ENCODE assay signal across 24 cellular contexts in the genomic region with DNA sequence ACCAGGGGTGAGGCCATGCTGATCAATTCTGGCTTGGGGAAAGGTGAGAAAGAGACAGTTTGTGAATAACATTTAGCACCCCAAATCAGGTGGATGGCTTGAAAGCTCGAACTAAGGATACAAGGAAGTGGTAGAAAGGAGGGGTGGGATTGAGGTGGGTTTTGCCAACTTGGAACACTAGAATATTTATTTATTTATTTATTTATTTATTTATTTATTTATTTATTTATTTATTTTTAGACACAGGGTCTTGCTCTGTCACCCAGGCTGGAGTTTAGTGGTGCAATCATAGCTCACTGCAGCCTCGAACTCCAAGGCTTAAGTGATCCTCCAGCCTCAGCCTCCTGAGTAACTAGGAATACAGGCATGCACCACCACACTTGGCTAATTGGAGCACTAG. TPM values are rescaled to one million over a fixed set of nuclear protein-coding genes. Genes with fewer than 3 reads are reported as not detected.
"Had no signal": no experiment of that assay in that cellular context is flagged by ENCODE, and none has a peak within 500 bp of the region (broad histone marks: within the 10 kb centered on the region; RNA-seq: fewer than 3 reads in every experiment).

No MANE protein-coding gene starts in this region.

- H3K4me3 Mint-ChIP-seq: activated CD4-positive, alpha-beta memory T cell treated with anti-CD3 and anti-CD28 coated beads for 36 hours; activated CD4-positive, alpha-beta T cell treated with anti-CD3 and anti-CD28 coated beads, Interleukin-2, amount 10 ng/mL, durations not matched to agents 7 days and 5 days; activated naive CD4-positive, alpha-beta T cell treated with anti-CD3 and anti-CD28 coated beads for 36 hours; activated naive CD8-positive, alpha-beta T cell; activated T-cell treated with anti-CD3 and anti-CD28 coated beads, Interleukin-2, amount 50 U/mL, for 4 hours; T-cell had no signal

- H3K4me3 ChIP-seq: SK-N-MC had no signal

- DNase-seq: activated CD4-positive, alpha-beta memory T cell treated with anti-CD3 and anti-CD28 coated beads for 36 hours; activated CD4-positive, alpha-beta T cell treated with anti-CD3 and anti-CD28 coated beads, Interleukin-2, amount 10 ng/mL, durations not matched to agents 7 days and 5 days; activated CD4-positive, CD25-positive, alpha-beta regulatory T cell; activated CD8-positive, alpha-beta memory T cell treated with anti-CD3 and anti-CD28 coated beads for 24 hours; activated gamma-delta T cell; activated naive CD4-positive, alpha-beta T cell treated with anti-CD3 and anti-CD28 coated beads for 36 hours; activated T-cell treated with anti-CD3 and anti-CD28 coated beads, Interleukin-2, amount 50 U/mL, for 4 hours; amygdala; caudate nucleus; NCI-H1694; NCI-H2029 treated with DMSO at 0.1 percent for 48 hours; NCI-H510A; NCI-H526 treated with DMSO at 0.1 percent for 48 hours; NCI-H82; NK-92 treated with Interleukin-12 subunit alpha and Interleukin-12 subunit beta, amount 100 ng/mL, for 24 hours; OCI-M1; RPMI8226; T-cell; T-helper 2 cell; T1000 had no signal

- H3K27ac ChIP-seq: KMS-11, SK-N-MC, VCaP had no signal

- H3K9ac ChIP-seq: KMS-11 had no signal

- H3K9me3 Mint-ChIP-seq: activated CD4-positive, alpha-beta T cell treated with anti-CD3 and anti-CD28 coated beads, Interleukin-2, amount 10 ng/mL, durations not matched to agents 7 days and 5 days; T-cell had no signal

- H3K4me1 Mint-ChIP-seq: activated CD4-positive, alpha-beta T cell treated with anti-CD3 and anti-CD28 coated beads, Interleukin-2, amount 10 ng/mL, durations not matched to agents 7 days and 5 days; T-cell had no signal

- H3K27ac Mint-ChIP-seq: activated CD4-positive, alpha-beta memory T cell treated with anti-CD3 and anti-CD28 coated beads for 36 hours; activated CD4-positive, alpha-beta T cell treated with anti-CD3 and anti-CD28 coated beads, Interleukin-2, amount 10 ng/mL, durations not matched to agents 7 days and 5 days; activated naive CD4-positive, alpha-beta T cell treated with anti-CD3 and anti-CD28 coated beads for 36 hours; activated naive CD8-positive, alpha-beta T cell; T-cell had no signal

- H3K36me3 Mint-ChIP-seq: activated CD4-positive, alpha-beta memory T cell treated with anti-CD3 and anti-CD28 coated beads for 36 hours; activated naive CD8-positive, alpha-beta T cell; T-cell had no signal

- H3K4me2 ChIP-seq: KMS-11 had no signal

RNA-seq across cellular contexts. Expression of a gene that starts 31.0 kb away (rescaled TPM):
- total RNA-seq: activated CD4-positive, alpha-beta memory T cell treated with anti-CD3 and anti-CD28 coated beads for 36 hours; activated CD4-positive, alpha-beta T cell treated with anti-CD3 and anti-CD28 coated beads, Interleukin-2, amount 10 ng/mL, durations not matched to agents 7 days and 5 days; activated naive CD4-positive, alpha-beta T cell treated with anti-CD3 and anti-CD28 coated beads for 36 hours had no signal
